In genomic region chr12:56361487-56362129, GRCh38 we compare ENCODE assay signal across 14 cellular contexts. TPM values are rescaled to one million over a fixed set of nuclear protein-coding genes. Genes with fewer than 3 reads are reported as not detected.
DNase-seq lines count a peak whose midpoint lies in the region; ATAC-seq and TF ChIP-seq lines count a peak whose summit lies in the region.
"Had no signal": no experiment of that assay in that cellular context is flagged by ENCODE, and none has a peak within 500 bp of the region (broad histone marks: within the 10 kb centered on the region; RNA-seq: fewer than 3 reads in every experiment).

No MANE protein-coding gene starts in this region.

- DNase-seq in NCI-H146 (lab: John Stamatoyannopoulos, UW) (peak; percentile 15), NCI-H146 treated with DMSO at 0.1 percent for 48 hours (lab: John Stamatoyannopoulos, UW; ENCODE audit: unreplicated experiment) (no peak), GM23338 (ENCODE audit: low spot score) (no peak), middle frontal gyrus (ENCODE audit: extremely low spot score, low spot score) (no peak), NCI-H1436 treated with DMSO at 0.1 percent for 48 hours (lab: John Stamatoyannopoulos, UW) (no peak), NCI-H2107 treated with DMSO at 0.1 percent for 48 hours (lab: John Stamatoyannopoulos, UW; ENCODE audit: unreplicated experiment) (no peak)
- DNase-seq in activated naive CD4-positive, alpha-beta T cell treated with anti-CD3 and anti-CD28 coated beads, Interleukin-2, amount 50 U/mL, for 72 hours (ENCODE audit: low spot score in 2 of 2): no peak
- no peak for DNase-seq in naive thymus-derived CD8-positive, alpha-beta T cell
- DNase-seq: activated gamma-delta T cell treated with Interleukin-2 at 50 U/mL for 16 hours, cortex of kidney, NCI-H226, upper lobe of right lung had no signal

- peaks cover 14% of the 10 kb centered on the region for H3K79me2 ChIP-seq in GM23338 (replicated peaks; ENCODE audit: insufficient read depth)

- H3K9me3 Mint-ChIP-seq in GM23338: no peaks in the 10 kb centered on the region
- no peaks in the 10 kb centered on the region for H3K9me3 Mint-ChIP-seq in activated naive CD4-positive, alpha-beta T cell treated with anti-CD3 and anti-CD28 coated beads, Interleukin-2, amount 50 U/mL, for 72 hours
- H3K9me3 Mint-ChIP-seq in naive thymus-derived CD8-positive, alpha-beta T cell: no peaks in the 10 kb centered on the region

- no peak overlapping the region for H3K4me3 ChIP-seq in GM23338

- H3K4me1 ChIP-seq in GM23338 (ENCODE audit: insufficient read depth): peaks cover 8% of the 10 kb centered on the region

- H3K27ac ChIP-seq in GM23338 (ENCODE audit: low read depth): no peak overlapping the region

- no peaks in the 10 kb centered on the region for H3K27me3 ChIP-seq in GM23338 (ENCODE audit: insufficient read depth)
- H3K27me3 ChIP-seq: upper lobe of right lung had no signal

- H3K4me3 Mint-ChIP-seq in GM23338: peak overlapping the region; percentile 94
- H3K4me3 Mint-ChIP-seq in naive thymus-derived CD8-positive, alpha-beta T cell: peak overlapping the region; percentile 93 to 99 (median 96)

- POLR2A ChIA-PET in naive thymus-derived CD8-positive, alpha-beta T cell (lab: Charles Lee): interaction anchor here (0.6 to 5.3 kb wide), 3 partner anchors 9 to 364 kb away, joined by 4 to 182 read pairs (median 8); partner anchors contain the start of genes IL23A, NACA and PAN2

- no peak for TF ChIP-seq CTCF in GM23338 (conservative IDR thresholded peaks at IDR 0.05; ENCODE audit: low read depth in 2 of 2)

- peak overlapping the region; percentile 98 for H3K27ac Mint-ChIP-seq in GM23338
- peak overlapping the region; percentile 99 for H3K27ac Mint-ChIP-seq in activated naive CD4-positive, alpha-beta T cell treated with anti-CD3 and anti-CD28 coated beads, Interleukin-2, amount 50 U/mL, for 72 hours
- peak overlapping the region; percentile 93 to 99 (median 96) for H3K27ac Mint-ChIP-seq in naive thymus-derived CD8-positive, alpha-beta T cell

- ATAC-seq in GM23338: no peak
- ATAC-seq in activated naive CD4-positive, alpha-beta T cell treated with anti-CD3 and anti-CD28 coated beads, Interleukin-2, amount 50 U/mL, for 72 hours: no peak
- no peak for ATAC-seq in naive thymus-derived CD8-positive, alpha-beta T cell
- ATAC-seq: upper lobe of right lung had no signal

- no peak overlapping the region for H3K4me2 ChIP-seq in GM23338

- H3K9me2 ChIP-seq in GM23338 (ENCODE audit: insufficient read depth): no peaks in the 10 kb centered on the region

- H3F3A ChIP-seq in GM23338 (replicated peaks; ENCODE audit: low read depth): peaks cover 5% of the 10 kb centered on the region; the same call in 1 of the 2 replicates

- no peak overlapping the region for H2AFZ ChIP-seq in GM23338

- H3K27me3 Mint-ChIP-seq in GM23338 (ENCODE audit: insufficient read depth, low read depth, poor library complexity): peaks cover 5% of the 10 kb centered on the region
- peaks cover 0 to 1% (median 0%) of the 10 kb centered on the region in 5 donors for H3K27me3 Mint-ChIP-seq in naive thymus-derived CD8-positive, alpha-beta T cell

- no peaks in the 10 kb centered on the region for H4K20me1 ChIP-seq in GM23338 (replicated peaks; ENCODE audit: insufficient read depth)

- H3K36me3 ChIP-seq in GM23338 (ENCODE audit: insufficient read depth): no peaks in the 10 kb centered on the region

- peaks cover 3% of the 10 kb centered on the region; the same call in 1 of the 3 replicates for H3K36me3 Mint-ChIP-seq in GM23338 (ENCODE audit: low read depth)
- peaks cover 0 to 15% of the 10 kb centered on the region in 2 donors for H3K36me3 Mint-ChIP-seq in activated naive CD4-positive, alpha-beta T cell treated with anti-CD3 and anti-CD28 coated beads, Interleukin-2, amount 50 U/mL, for 72 hours
- no peaks in the 10 kb centered on the region for H3K36me3 Mint-ChIP-seq in naive thymus-derived CD8-positive, alpha-beta T cell

- H3K4me1 Mint-ChIP-seq in GM23338: peaks cover 11% of the 10 kb centered on the region
- H3K4me1 Mint-ChIP-seq in naive thymus-derived CD8-positive, alpha-beta T cell: peaks cover 5 to 34% (median 31%) of the 10 kb centered on the region in 4 donors

TF ChIP-seq in GM23338, 12 proteins besides CTCF, POLR2A, EP300 and RAD21 (continues in another document):
- TF ChIP-seq EZH2phosphoT487 (IDR thresholded peaks at IDR 0.05; ENCODE audit: unreplicated experiment) (no peak), NANOG (IDR thresholded peaks at IDR 0.05; ENCODE audit: borderline replicate concordance) (no peak), JUNB (IDR thresholded peaks at IDR 0.05; ENCODE audit: unreplicated experiment) (no peak), ZNF331 (CRISPR knock-in tag; IDR thresholded peaks at IDR 0.05; ENCODE audit: low read depth) (no peak)

RNA-seq across cellular contexts. Expression of gene APOF, which starts 1.0 kb away (rescaled TPM):
- total RNA-seq in GM23338 (2014; rRNA removed; shearing (Covaris generic)): not detected in 2 replicates
- polyA plus RNA-seq in GM23338 (2016; fragmentation: Nextera tagmentation; extraction: Ambion mirVana): not detected in 2 replicates
- total RNA-seq in activated naive CD4-positive, alpha-beta T cell treated with anti-CD3 and anti-CD28 coated beads, Interleukin-2, amount 50 U/mL, for 72 hours: not detected
- not detected for total RNA-seq in naive thymus-derived CD8-positive, alpha-beta T cell
- polyA plus RNA-seq in naive thymus-derived CD8-positive, alpha-beta T cell: not detected
- total RNA-seq: A172, M059J, upper lobe of right lung had no signal

RNA-seq across cellular contexts. Expression of gene STAT2, which starts 1.7 kb away (rescaled TPM):
- 60.6 and 67.9 TPM in 2 replicates for total RNA-seq in GM23338 (2014; rRNA removed; shearing (Covaris generic))
- polyA plus RNA-seq in GM23338 (2016; fragmentation: Nextera tagmentation; extraction: Ambion mirVana): 15.6 and 16.7 TPM in 2 replicates
- total RNA-seq in activated naive CD4-positive, alpha-beta T cell treated with anti-CD3 and anti-CD28 coated beads, Interleukin-2, amount 50 U/mL, for 72 hours: 100 to 1,000 TPM; 170 to 172 TPM
- total RNA-seq in naive thymus-derived CD8-positive, alpha-beta T cell: 100 to 1,000 TPM; 161 to 165 TPM
- 10 to 100 TPM; 61.7 to 68.1 (median 64.5) TPM for polyA plus RNA-seq in naive thymus-derived CD8-positive, alpha-beta T cell

RNA-seq across cellular contexts. Expression of gene IL23A, which starts 22.9 kb away (rescaled TPM):
- total RNA-seq in GM23338 (2014; rRNA removed; shearing (Covaris generic)): 2.5 and 3.2 TPM in 2 replicates
- 8.0 and 9.3 TPM in 2 replicates for polyA plus RNA-seq in GM23338 (2016; fragmentation: Nextera tagmentation; extraction: Ambion mirVana)
- total RNA-seq in activated naive CD4-positive, alpha-beta T cell treated with anti-CD3 and anti-CD28 coated beads, Interleukin-2, amount 50 U/mL, for 72 hours: 10 to 100 TPM in 1 of 2 donors, 1 to 10 TPM in 1; 9.6 to 20.9 TPM
- total RNA-seq in naive thymus-derived CD8-positive, alpha-beta T cell: 10 to 100 TPM; 32.4 to 35.3 TPM
- 10 to 100 TPM; 12.3 to 16.6 (median 16.2) TPM for polyA plus RNA-seq in naive thymus-derived CD8-positive, alpha-beta T cell
- total RNA-seq: A172, M059J had no signal

RNA-seq across cellular contexts. Expression of gene PAN2, which starts 27.8 kb away (rescaled TPM):
- total RNA-seq in GM23338 (2014; rRNA removed; shearing (Covaris generic)): 27.2 and 35.7 TPM in 2 replicates
- polyA plus RNA-seq in GM23338 (2016; fragmentation: Nextera tagmentation; extraction: Ambion mirVana): 9.1 and 11.5 TPM in 2 replicates
- 10 to 100 TPM; 54.0 to 71.4 TPM for total RNA-seq in activated naive CD4-positive, alpha-beta T cell treated with anti-CD3 and anti-CD28 coated beads, Interleukin-2, amount 50 U/mL, for 72 hours
- total RNA-seq in naive thymus-derived CD8-positive, alpha-beta T cell: 100 to 1,000 TPM; 210 to 216 TPM
- polyA plus RNA-seq in naive thymus-derived CD8-positive, alpha-beta T cell: 10 to 100 TPM; 10.5 to 11.9 (median 11.0) TPM

RNA-seq across cellular contexts. Expression of gene CNPY2, which starts 45.8 kb away (rescaled TPM):
- 107 and 119 TPM in 2 replicates for total RNA-seq in GM23338 (2014; rRNA removed; shearing (Covaris generic))
- polyA plus RNA-seq in GM23338 (2016; fragmentation: Nextera tagmentation; extraction: Ambion mirVana): 316 and 317 TPM in 2 replicates
- 100 to 1,000 TPM in 1 of 2 donors, 10 to 100 TPM in 1; 58.2 to 112 TPM for total RNA-seq in activated naive CD4-positive, alpha-beta T cell treated with anti-CD3 and anti-CD28 coated beads, Interleukin-2, amount 50 U/mL, for 72 hours
- 10 to 100 TPM; 79.9 to 85.6 TPM for total RNA-seq in naive thymus-derived CD8-positive, alpha-beta T cell
- polyA plus RNA-seq in naive thymus-derived CD8-positive, alpha-beta T cell: 100 to 1,000 TPM; 173 to 196 (median 179) TPM
